17 cellular contexts compared by ENCODE assay signal in genomic region chr10:58645762-58646161, GRCh38.
DNase-seq lines count a peak whose midpoint lies in the region; ATAC-seq and TF ChIP-seq lines count a peak whose summit lies in the region.
"Had no signal": no experiment of that assay in that cellular context is flagged by ENCODE, and none has a peak within 500 bp of the region (broad histone marks: within the 10 kb centered on the region; RNA-seq: fewer than 3 reads in every experiment).

No MANE protein-coding gene starts in this region.

- H3K27ac ChIP-seq in GM23248 (peak overlapping the region; percentile 41; the same call in 1 of the 2 replicates), psoas muscle (peak overlapping the region; percentile 71)
- no peak overlapping the region for H3K27ac ChIP-seq in CD4-positive, alpha-beta memory T cell (ENCODE audit: low read depth, low read length)

- no peak overlapping the region for H3K4me3 Mint-ChIP-seq in T-helper 17 cell
- no peak overlapping the region for H3K4me3 Mint-ChIP-seq in CD4-positive, alpha-beta memory T cell
- H3K4me3 Mint-ChIP-seq: IgD-negative memory B cell had no signal

- H3K9me2 ChIP-seq in GM23248 (ENCODE audit: insufficient read depth) = no peaks in the 10 kb centered on the region

- WGBS in GM23248 (ENCODE audit: low coverage in 1 of 2, low lambda C conversion rate in 2 of 2, missing lambda C conversion rate in 2 of 2), 2 experiments = 22 to 28% methylated on average over 2 of the region's 2 CpGs
- 5 to 14% (median 7%) methylated on average over 2 of the region's 2 CpGs for WGBS in psoas muscle, 3 donors

- H3K36me3 ChIP-seq in GM23248 (ENCODE audit: low read depth) (no peaks in the 10 kb centered on the region), psoas muscle (ENCODE audit: insufficient read depth in 1 of 2, low read depth in 1 of 2) (no peaks in the 10 kb centered on the region)
- no peaks in the 10 kb centered on the region for H3K36me3 ChIP-seq in CD4-positive, alpha-beta memory T cell (ENCODE audit: insufficient read depth, low read length)

- CTCF ChIA-PET in CD4-positive, alpha-beta memory T cell (lab: Charles Lee; ENCODE audit: partially characterized antibody) = no interaction called here

- H3K27ac Mint-ChIP-seq in T-helper 17 cell = no peak overlapping the region
- no peak overlapping the region for H3K27ac Mint-ChIP-seq in CD4-positive, alpha-beta memory T cell
- H3K27ac Mint-ChIP-seq: IgD-negative memory B cell had no signal

- peak overlapping the region; percentile 25 for H3K4me2 ChIP-seq in GM23248 (ENCODE audit: unreplicated experiment)

- H4K20me1 ChIP-seq in GM23248 (ENCODE audit: insufficient read depth) = no peaks in the 10 kb centered on the region

- no peaks in the 10 kb centered on the region for H3K27me3 ChIP-seq in GM23248 (replicated peaks; ENCODE audit: insufficient read depth)
- no peaks in the 10 kb centered on the region for H3K27me3 ChIP-seq in psoas muscle (ENCODE audit: insufficient read depth in 3 of 3, low read length in 2 of 3)
- no peaks in the 10 kb centered on the region for H3K27me3 ChIP-seq in CD4-positive, alpha-beta memory T cell (ENCODE audit: insufficient read depth, low read length)

- no peak overlapping the region for H3K4me3 ChIP-seq in GM23248
- no peak overlapping the region for H3K4me3 ChIP-seq in fibroblast of mammary gland (ENCODE audit: control insufficient read depth, low read depth, low read length)
- no peak overlapping the region for H3K4me3 ChIP-seq in psoas muscle
- no peak overlapping the region for H3K4me3 ChIP-seq in CD4-positive, alpha-beta memory T cell (ENCODE audit: low read length in 2 of 2)

- TF ChIP-seq CTCF in fibroblast of mammary gland (conservative IDR thresholded peaks at IDR 0.05; ENCODE audit: control insufficient read depth, insufficient read depth, low read depth, low read length) (no peak), psoas muscle (IDR thresholded peaks at IDR 0.05) (no peak)

- peaks cover 80% of the 10 kb centered on the region for H3K79me2 ChIP-seq in GM23248 (ENCODE audit: insufficient read depth)

- ATAC-seq in psoas muscle (no peak), T-helper 17 cell (no peak), GM19351 (IDR thresholded peaks at IDR 0.05; ENCODE audit: unreplicated experiment) (no peak)
- ATAC-seq: left colon had no signal

- no peaks in the 10 kb centered on the region for H3K9me3 Mint-ChIP-seq in CD4-positive, alpha-beta memory T cell
- H3K9me3 Mint-ChIP-seq: IgD-negative memory B cell had no signal

- H3K9ac ChIP-seq in GM23248 = peak overlapping the region; percentile 27

- POLR2A ChIA-PET in CD4-positive, alpha-beta memory T cell (lab: Charles Lee; ENCODE audit: partially characterized antibody) = no interaction called here

- DNase-seq in GM23248 (peak; percentile 36), astrocyte of the hippocampus (ENCODE audit: low read depth, low spot score) (peak; percentile 32), fibroblast of mammary gland (ENCODE audit: low read depth) (peak; percentile 64), psoas muscle (no peak), T-helper 17 cell (no peak)
- no peak for DNase-seq in CD4-positive, alpha-beta memory T cell
- DNase-seq: activated CD8-positive, alpha-beta memory T cell treated with anti-CD3 and anti-CD28 coated beads, Interleukin-2, amount 50 U/mL, for 48 hours; activated effector memory CD4-positive, alpha-beta T cell treated with Interleukin-2 at 50 U/mL for 16 hours; DMS79; left colon; NCI-H187 treated with DMSO at 0.1 percent for 48 hours; NCI-H524; retina; SHP77; T-helper 1 cell had no signal

- H3K27me3 Mint-ChIP-seq in T-helper 17 cell = peaks cover 13% of the 10 kb centered on the region
- no peaks in the 10 kb centered on the region for H3K27me3 Mint-ChIP-seq in CD4-positive, alpha-beta memory T cell
- H3K27me3 Mint-ChIP-seq: IgD-negative memory B cell had no signal

- H3K9me3 ChIP-seq in GM23248 (ENCODE audit: low read depth) (no peaks in the 10 kb centered on the region), psoas muscle (no peaks in the 10 kb centered on the region), T-helper 17 cell (ENCODE audit: control insufficient read depth, low read length, poor library complexity, severe bottlenecking) (no peaks in the 10 kb centered on the region)
- no peaks in the 10 kb centered on the region for H3K9me3 ChIP-seq in CD4-positive, alpha-beta memory T cell (ENCODE audit: control insufficient read depth in 1 of 2, low read length in 2 of 2)

- H3K36me3 Mint-ChIP-seq in T-helper 17 cell (ENCODE audit: low read depth) = peaks cover 2% of the 10 kb centered on the region
- no peaks in the 10 kb centered on the region for H3K36me3 Mint-ChIP-seq in CD4-positive, alpha-beta memory T cell
- H3K36me3 Mint-ChIP-seq: IgD-negative memory B cell had no signal

- H3K4me1 ChIP-seq in GM23248 (ENCODE audit: insufficient read depth) (peaks cover 80% of the 10 kb centered on the region), psoas muscle (peaks cover 27% of the 10 kb centered on the region)
- no peaks in the 10 kb centered on the region for H3K4me1 ChIP-seq in CD4-positive, alpha-beta memory T cell (ENCODE audit: insufficient read depth, low read length)

- in situ Hi-C loops in GM23248 (cut with MboI) = loop anchor here (10.0 to 25.0 kb wide), 2 partner anchors 121 to 233 kb away; no protein-coding TSS in a partner anchor

- no peaks in the 10 kb centered on the region for H3K4me1 Mint-ChIP-seq in T-helper 17 cell
- H3K4me1 Mint-ChIP-seq in CD4-positive, alpha-beta memory T cell = peaks cover 0 to 4% (median 0%) of the 10 kb centered on the region in 4 donors
- H3K4me1 Mint-ChIP-seq: IgD-negative memory B cell had no signal

- peaks cover 70% of the 10 kb centered on the region for H3F3A ChIP-seq in GM23248 (ENCODE audit: insufficient read depth)

- H2AFZ ChIP-seq in GM23248 = no peak overlapping the region

- intact Hi-C loops in psoas muscle (cut with DNase I) = loop anchor here in 1 of 2 donors (10.0 kb wide), 2 partner anchors 109 to 231 kb away; no protein-coding TSS in a partner anchor
- intact Hi-C loops in CD4-positive, alpha-beta memory T cell (cut with micrococcal nuclease) = no loop called here

Comparison
In these comparisons a context has a peak if more than half of its experiments do, and no peak if none do; other contexts are left out.
1. DNase-seq: peak in GM23248 (single experiment), astrocyte of the hippocampus (single experiment) and fibroblast of mammary gland (single experiment); none in psoas muscle (0 of 2), T-helper 17 cell (0 of 3) and CD4-positive, alpha-beta memory T cell (0 of 5).